14 cellular contexts compared by ENCODE assay signal in genomic region chr3:180612363-180612762, GRCh38.
"Had no signal": no experiment of that assay in that cellular context is flagged by ENCODE, and none has a peak within 500 bp of the region (broad histone marks: within the 10 kb centered on the region; RNA-seq: fewer than 3 reads in every experiment).

No MANE protein-coding gene starts in this region.

- FAIRE-seq: endometrium had no signal

- H3K9me3 ChIP-seq: colonic mucosa, esophagus squamous epithelium, uterus had no signal

- H3K4me1 ChIP-seq: colonic mucosa, esophagus squamous epithelium, uterus had no signal

- H3K36me3 ChIP-seq: uterus had no signal

- ATAC-seq: left ventricle myocardium superior; stimulated activated memory B cell treated with anti-CD40 and anti-IgM and Interleukin-4, amounts not matched to agents 10 μg/mL and 1 μg/mL and 100 μg/mL, for 72 hours had no signal

- H3K27ac ChIP-seq: colonic mucosa, esophagus squamous epithelium, uterus had no signal

- H3K4me3 ChIP-seq: colonic mucosa, esophagus squamous epithelium, uterus had no signal

- DNase-seq: activated CD4-positive, alpha-beta T cell treated with anti-CD3 and anti-CD28 coated beads, Interleukin-2, amount 50 U/mL, for 48 hours; activated effector memory CD4-positive, alpha-beta T cell treated with anti-CD3 and anti-CD28 coated beads, Interleukin-2, amount 50 U/mL, for 16 hours; caudate nucleus; colonic mucosa; esophagus squamous epithelium; kidney glomerular epithelial cell; left ventricle myocardium superior; occipital lobe; stimulated activated CD4-positive, alpha-beta T cell treated with anti-CD3 and anti-CD28 coated beads, Interleukin-2, amount 100 ng/mL, for 48 hours; T1000; uterus; WERI-Rb-1 had no signal

- H3K27me3 ChIP-seq: colonic mucosa, esophagus squamous epithelium, uterus had no signal
